19 cellular contexts compared by ENCODE assay signal in genomic region chr13:36251528-36251927, GRCh38. TPM values are rescaled to one million over a fixed set of nuclear protein-coding genes. Genes with fewer than 3 reads are reported as not detected.
DNase-seq lines count a peak whose midpoint lies in the region; ATAC-seq and TF ChIP-seq lines count a peak whose summit lies in the region.
"Had no signal": no experiment of that assay in that cellular context is flagged by ENCODE, and none has a peak within 500 bp of the region (broad histone marks: within the 10 kb centered on the region; RNA-seq: fewer than 3 reads in every experiment).

No MANE protein-coding gene starts in this region.

- no peak overlapping the region for H3K9ac ChIP-seq in colonic mucosa (ENCODE audit: low read depth in 2 of 2, low read length in 2 of 2)

- H3K36me3 ChIP-seq in colonic mucosa: no peaks in the 10 kb centered on the region
- H3K36me3 ChIP-seq: heart right ventricle, thyroid gland had no signal

- no peaks in the 10 kb centered on the region for H3K4me1 ChIP-seq in colonic mucosa
- H3K4me1 ChIP-seq: thyroid gland had no signal

- no peaks in the 10 kb centered on the region for H3K27me3 ChIP-seq in colonic mucosa
- H3K27me3 ChIP-seq: thyroid gland had no signal

- TF ChIP-seq CTCF in GM12865 (IDR thresholded peaks at IDR 0.05; ENCODE audit: insufficient read depth, low read depth, low read length, missing control alignments) (no peak), colonic mucosa (IDR thresholded peaks at IDR 0.05) (no peak)

- no peaks in the 10 kb centered on the region for H3K9me3 ChIP-seq in colonic mucosa
- H3K9me3 ChIP-seq: thyroid gland had no signal

- H3K4me3 ChIP-seq in GM12865 (ENCODE audit: low read depth, low read length): no peak overlapping the region
- H3K4me3 ChIP-seq in colonic mucosa: no peak overlapping the region
- H3K4me3 ChIP-seq: heart right ventricle, thyroid gland had no signal

- ATAC-seq in HG03342 (IDR thresholded peaks at IDR 0.05; ENCODE audit: unreplicated experiment) (peak; percentile 51), GM21786 (IDR thresholded peaks at IDR 0.05; ENCODE audit: unreplicated experiment) (no peak)
- ATAC-seq: activated naive CD4-positive, alpha-beta T cell treated with anti-CD3 and anti-CD28 coated beads, Interleukin-2, amount 50 U/mL, for 72 hours; esophagus mucosa; heart right ventricle; naive thymus-derived CD8-positive, alpha-beta T cell; stimulated activated effector memory CD8-positive, alpha-beta T cell treated with anti-CD3 and anti-CD28 coated beads, Interleukin-12 subunit alpha, Interleukin-12 subunit beta, amount 100 ng/mL, for 72 hours had no signal

- peak; percentile 21 for DNase-seq in GM12865 (ENCODE audit: low read depth)
- DNase-seq in OCI-M1 (lab: John Stamatoyannopoulos, UW): peak; percentile 48
- peak; percentile 20 for DNase-seq in iris pigment epithelial cell (ENCODE audit: low read depth)
- no peak for DNase-seq in colonic mucosa
- DNase-seq in NCI-H82 (lab: John Stamatoyannopoulos, UW): no peak
- no peak for DNase-seq in inferior parietal cortex (ENCODE audit: extremely low spot score)
- DNase-seq: activated CD4-positive, alpha-beta memory T cell treated with anti-CD3 and anti-CD28 coated beads for 36 hours; activated T-cell treated with anti-CD3 and anti-CD28 coated beads, Interleukin-2, amount 50 U/mL, for 24 hours; COR-L47; heart right ventricle; naive thymus-derived CD8-positive, alpha-beta T cell; NCI-H2029 treated with DMSO at 0.1 percent for 48 hours; NCI-H524 treated with DMSO at 0.1 percent for 48 hours; thyroid gland had no signal

- no peak overlapping the region for H3K27ac ChIP-seq in colonic mucosa
- H3K27ac ChIP-seq: heart right ventricle, thyroid gland had no signal

- intact Hi-C loops in colonic mucosa (cut with DNase I): no loop called here

RNA-seq across cellular contexts. Expression of gene SOHLH2, which starts 37.2 kb away (rescaled TPM):
- under 1 TPM in 1 of 2 donors, not detected in 1; 0.32 TPM for total RNA-seq in colonic mucosa
- total RNA-seq: activated CD4-positive, alpha-beta memory T cell treated with anti-CD3 and anti-CD28 coated beads for 36 hours; activated naive CD4-positive, alpha-beta T cell treated with anti-CD3 and anti-CD28 coated beads, Interleukin-2, amount 50 U/mL, for 72 hours; naive thymus-derived CD8-positive, alpha-beta T cell had no signal

RNA-seq across cellular contexts. Expression of gene CCDC169, which starts 46.1 kb away (rescaled TPM):
- 1 to 10 TPM in 1 of 2 donors, under 1 TPM in 1; 0.25 to 1.3 TPM for total RNA-seq in colonic mucosa
- total RNA-seq: naive thymus-derived CD8-positive, alpha-beta T cell had no signal

Comparison
In these comparisons a context has a peak if more than half of its experiments do, and no peak if none do; other contexts are left out.
1. DNase-seq: peak in GM12865 (single experiment), OCI-M1 (single experiment) and iris pigment epithelial cell (single experiment); none in colonic mucosa (single experiment), NCI-H82 (single experiment) and inferior parietal cortex (single experiment).